ENCODE assay signal across 16 cellular contexts in genomic region chr12:87930033-87930432, GRCh38.
DNase-seq lines count a peak whose midpoint lies in the region; FAIRE-seq and TF ChIP-seq lines count a peak whose summit lies in the region.
"Had no signal": no experiment of that assay in that cellular context is flagged by ENCODE, and none has a peak within 500 bp of the region (broad histone marks: within the 10 kb centered on the region; RNA-seq: fewer than 3 reads in every experiment).

No MANE protein-coding gene starts in this region.

- H3K79me2 ChIP-seq in astrocyte (ENCODE audit: insufficient read depth, low read length), result no peaks in the 10 kb centered on the region

- in situ Hi-C loops in ACHN (cut with HindIII; ENCODE audit: low pct_ligation_motif_present, low pct_unique_long_range_greater_than_20kb, low sequenced_read_pairs), result no loop called here

- no peak overlapping the region for H3K27ac ChIP-seq in astrocyte (ENCODE audit: low read depth, low read length)

- no peaks in the 10 kb centered on the region for H3K9me3 Mint-ChIP-seq in astrocyte (ENCODE audit: unreplicated experiment)
- H3K9me3 Mint-ChIP-seq in activated CD4-positive, alpha-beta memory T cell treated with anti-CD3 and anti-CD28 coated beads, Interleukin-2, amount 10 ng/mL, durations not matched to agents 7 days and 5 days, result no peaks in the 10 kb centered on the region
- H3K9me3 Mint-ChIP-seq: T-helper 2 cell treated with Interferon-gamma antibody and Interleukin-4, amounts not matched to agents 5 μg/mL and 100 μg/mL, for 36 hours; type B pancreatic cell had no signal

- TF ChIP-seq CTCF in astrocyte (IDR thresholded peaks at IDR 0.05; ENCODE audit: insufficient read depth, low read depth, low read length) (no peak), foreskin fibroblast (IDR thresholded peaks at IDR 0.05; ENCODE audit: low read depth, low read length) (no peak)

- H3K4me3 ChIP-seq in astrocyte (ENCODE audit: insufficient read depth, low read depth, low read length) (no peak overlapping the region), foreskin fibroblast (ENCODE audit: low read depth in 1 of 2, low read length in 2 of 2) (no peak overlapping the region)

- POLR2A ChIA-PET in activated CD4-positive, alpha-beta memory T cell treated with anti-CD3 and anti-CD28 coated beads, Interleukin-2, amount 10 ng/mL, durations not matched to agents 7 days and 5 days (lab: Charles Lee), result no interaction called here

- H3K36me3 Mint-ChIP-seq in astrocyte (ENCODE audit: low read depth, unreplicated experiment), result no peaks in the 10 kb centered on the region
- no peaks in the 10 kb centered on the region for H3K36me3 Mint-ChIP-seq in activated CD4-positive, alpha-beta memory T cell treated with anti-CD3 and anti-CD28 coated beads, Interleukin-2, amount 10 ng/mL, durations not matched to agents 7 days and 5 days (ENCODE audit: low read depth)

- H3K9ac ChIP-seq in astrocyte (ENCODE audit: low read length), result no peak overlapping the region

- no peaks in the 10 kb centered on the region for H3K27me3 Mint-ChIP-seq in astrocyte (ENCODE audit: low read depth, unreplicated experiment)
- H3K27me3 Mint-ChIP-seq in activated CD4-positive, alpha-beta memory T cell treated with anti-CD3 and anti-CD28 coated beads, Interleukin-2, amount 10 ng/mL, durations not matched to agents 7 days and 5 days, result no peaks in the 10 kb centered on the region
- H3K27me3 Mint-ChIP-seq: type B pancreatic cell had no signal

- H4K20me1 ChIP-seq in astrocyte (ENCODE audit: insufficient read depth, low read length), result no peaks in the 10 kb centered on the region

- DNase-seq in ACHN, result peak; percentile 37
- DNase-seq in HTR-8/SVneo (ENCODE audit: insufficient read length, low spot score), result peak; percentile 24
- DNase-seq in astrocyte (ENCODE audit: low read depth), result peak; percentile 66
- DNase-seq in foreskin fibroblast, result peak; percentile 38 to 87
- no peak for DNase-seq in activated effector memory CD4-positive, alpha-beta T cell treated with anti-CD3 and anti-CD28 coated beads, Interleukin-2, amount 50 U/mL, for 16 hours
- DNase-seq in iPS-NIHi11 (ENCODE audit: low spot score), result no peak
- DNase-seq in activated CD4-positive, CD25-positive, alpha-beta regulatory T cell (lab: John Stamatoyannopoulos, UW), result no peak
- no peak for DNase-seq in activated CD4-positive, alpha-beta memory T cell treated with anti-CD3 and anti-CD28 coated beads, Interleukin-2, amount 10 ng/mL, durations not matched to agents 7 days and 5 days
- DNase-seq: activated CD8-positive, alpha-beta T cell treated with anti-CD3 and anti-CD28 coated beads, Interleukin-2, amount 10 ng/mL, durations not matched to agents 7 days and 5 days; central memory CD4-positive, alpha-beta T cell; midbrain; NCI-H1105; NCI-H510A treated with DMSO at 0.1 percent for 48 hours had no signal

- no peak overlapping the region for H2AFZ ChIP-seq in astrocyte (ENCODE audit: low read depth, low read length)

- FAIRE-seq in HTR-8/SVneo (lab: Jason Lieb, UNC) (no peak), astrocyte (lab: Jason Lieb, UNC) (no peak)
- FAIRE-seq: D721Med had no signal

- no peak overlapping the region for H3K4me3 Mint-ChIP-seq in astrocyte (ENCODE audit: unreplicated experiment)
- H3K4me3 Mint-ChIP-seq in activated CD4-positive, alpha-beta memory T cell treated with anti-CD3 and anti-CD28 coated beads, Interleukin-2, amount 10 ng/mL, durations not matched to agents 7 days and 5 days, result no peak overlapping the region
- H3K4me3 Mint-ChIP-seq: activated CD8-positive, alpha-beta T cell treated with anti-CD3 and anti-CD28 coated beads, Interleukin-2, amount 10 ng/mL, durations not matched to agents 7 days and 5 days; T-helper 2 cell treated with Interferon-gamma antibody and Interleukin-4, amounts not matched to agents 5 μg/mL and 100 μg/mL, for 36 hours; type B pancreatic cell had no signal

- H3K27me3 ChIP-seq in astrocyte (ENCODE audit: insufficient read depth, low read length), result no peaks in the 10 kb centered on the region

- H3K4me1 Mint-ChIP-seq in astrocyte (ENCODE audit: low read depth, unreplicated experiment), result peaks cover 2% of the 10 kb centered on the region
- H3K4me1 Mint-ChIP-seq in activated CD4-positive, alpha-beta memory T cell treated with anti-CD3 and anti-CD28 coated beads, Interleukin-2, amount 10 ng/mL, durations not matched to agents 7 days and 5 days, result no peaks in the 10 kb centered on the region

- no peaks in the 10 kb centered on the region for H3K36me3 ChIP-seq in astrocyte (ENCODE audit: insufficient read depth, low read length)

- no peak overlapping the region for H3K4me2 ChIP-seq in astrocyte (ENCODE audit: low read length)

- H3K27ac Mint-ChIP-seq in astrocyte (ENCODE audit: unreplicated experiment), result no peak overlapping the region
- no peak overlapping the region for H3K27ac Mint-ChIP-seq in activated CD4-positive, alpha-beta memory T cell treated with anti-CD3 and anti-CD28 coated beads, Interleukin-2, amount 10 ng/mL, durations not matched to agents 7 days and 5 days
- H3K27ac Mint-ChIP-seq: activated CD8-positive, alpha-beta T cell treated with anti-CD3 and anti-CD28 coated beads, Interleukin-2, amount 10 ng/mL, durations not matched to agents 7 days and 5 days; T-helper 2 cell treated with Interferon-gamma antibody and Interleukin-4, amounts not matched to agents 5 μg/mL and 100 μg/mL, for 36 hours; type B pancreatic cell had no signal

- H3K9me3 ChIP-seq in astrocyte (ENCODE audit: insufficient read depth, low read depth, low read length), result no peaks in the 10 kb centered on the region

- no peaks in the 10 kb centered on the region for H3K4me1 ChIP-seq in astrocyte (ENCODE audit: insufficient read depth, low read length)

- CTCF ChIA-PET in activated CD4-positive, alpha-beta memory T cell treated with anti-CD3 and anti-CD28 coated beads, Interleukin-2, amount 10 ng/mL, durations not matched to agents 7 days and 5 days (lab: Charles Lee), result no interaction called here

Comparison
In these comparisons a context has a peak if more than half of its experiments do, and no peak if none do; other contexts are left out.
1. DNase-seq: peak in ACHN (single experiment), HTR-8/SVneo (single experiment), astrocyte (single experiment) and foreskin fibroblast (2 of 2); none in activated effector memory CD4-positive, alpha-beta T cell treated with anti-CD3 and anti-CD28 coated beads, Interleukin-2, amount 50 U/mL, for 16 hours (single experiment), iPS-NIHi11 (single experiment), activated CD4-positive, CD25-positive, alpha-beta regulatory T cell (0 of 4) and activated CD4-positive, alpha-beta memory T cell treated with anti-CD3 and anti-CD28 coated beads, Interleukin-2, amount 10 ng/mL, durations not matched to agents 7 days and 5 days (single experiment).